Comparison of ENCODE assay signal across 1 cellular context in genomic region chr19:47094557-47095517, GRCh38.
TF ChIP-seq lines count a peak whose summit lies in the region.

No MANE protein-coding gene starts in this region.

TF ChIP-seq in SK-N-SH, 30 proteins besides CTCF, POLR2A, EP300 and RAD21 (continued from another document):
- TF ChIP-seq USF2 (IDR thresholded peaks at IDR 0.05; ENCODE audit: borderline replicate concordance, low read depth, low read length) (no peak), JUND (IDR thresholded peaks at IDR 0.05) (no peak), GATA2 (CRISPR knock-in tag; IDR thresholded peaks at IDR 0.05) (no peak), FOSL2 (IDR thresholded peaks at IDR 0.05; ENCODE audit: borderline replicate concordance, low read depth) (no peak), REST (IDR thresholded peaks at IDR 0.05; ENCODE audit: low read depth, low read length) (no peak), SIN3A (IDR thresholded peaks at IDR 0.05; ENCODE audit: borderline replicate concordance, low read depth, low read length) (no peak)
